Comparison of ENCODE assay signal across 1 cellular context in genomic region chr17:78289802-78290363, GRCh38.
TF ChIP-seq lines count a peak whose summit lies in the region.

No MANE protein-coding gene starts in this region.

TF ChIP-seq in GM12878, 131 proteins besides CTCF, POLR2A, EP300 and RAD21 (continued from another document and continues in another):
- TF ChIP-seq E4F1 (IDR thresholded peaks at IDR 0.05; ENCODE audit: borderline replicate concordance, partially characterized antibody) = peak; percentile 28
- TF ChIP-seq POLR2AphosphoS2 (IDR thresholded peaks at IDR 0.05; ENCODE audit: low read depth, low read length) = no peak
- TF ChIP-seq IRF4 (IDR thresholded peaks at IDR 0.05; ENCODE audit: low read depth, low read length) = peak; percentile 69; the same call in 1 of the 2 replicates
- TF ChIP-seq FOXM1 (IDR thresholded peaks at IDR 0.05; ENCODE audit: low read depth, low read length) = no peak; the same call in 1 of the 2 replicates
- TF ChIP-seq FOS (IDR thresholded peaks at IDR 0.05; ENCODE audit: borderline replicate concordance, extremely low read depth, insufficient read length) = no peak
- 0 out of 2 replicates have a peak, but pooled peaks have one; percentile 9 for TF ChIP-seq LARP7 (IDR thresholded peaks at IDR 0.05)
- 0 out of 2 replicates have a peak, but pooled peaks have one; percentile 54 for TF ChIP-seq YY1 (IDR thresholded peaks at IDR 0.05; ENCODE audit: low read depth, low read length)
- TF ChIP-seq RELA (IDR thresholded peaks at IDR 0.05; ENCODE audit: borderline replicate concordance, partially characterized antibody) = peak; percentile 84
- TF ChIP-seq IKZF1 (conservative IDR thresholded peaks at IDR 0.05) = peak; percentile 67
- no peak for TF ChIP-seq CBX5 (IDR thresholded peaks at IDR 0.05; ENCODE audit: low read depth)
- no peak for TF ChIP-seq REST (IDR thresholded peaks at IDR 0.05; ENCODE audit: low read depth, low read length)
- TF ChIP-seq HSF1 (IDR thresholded peaks at IDR 0.05; ENCODE audit: low read depth, low read length) = 0 out of 2 replicates have a peak, but pooled peaks have one; percentile 24
- TF ChIP-seq IKZF2 (IDR thresholded peaks at IDR 0.05) = peak; percentile 70 to 75; a peak in 3 of 4 replicates
- no peak for TF ChIP-seq MYC (IDR thresholded peaks at IDR 0.05; ENCODE audit: insufficient read depth, insufficient read length, insufficient replicate concordance, low read length, severe bottlenecking)
- TF ChIP-seq ZBTB4 (CRISPR knock-in tag; IDR thresholded peaks at IDR 0.05) = no peak
- no peak for TF ChIP-seq ESRRA (IDR thresholded peaks at IDR 0.05; ENCODE audit: low read length)
- TF ChIP-seq KAT2A (conservative IDR thresholded peaks at IDR 0.05; ENCODE audit: control insufficient read depth, low read depth, low read length) = no peak
- 0 out of 2 replicates have a peak, but pooled peaks have one; percentile 26 for TF ChIP-seq TCF3 (IDR thresholded peaks at IDR 0.05; ENCODE audit: borderline replicate concordance, insufficient read depth, low read depth, low read length)
- 0 out of 2 replicates have a peak, but pooled peaks have one; percentile 26 for TF ChIP-seq IRF3 (IDR thresholded peaks at IDR 0.05)
- TF ChIP-seq CUX1 (IDR thresholded peaks at IDR 0.05; ENCODE audit: insufficient replicate concordance, low read depth, low read length) = no peak
- peak; percentile 53 for TF ChIP-seq MTA2 (IDR thresholded peaks at IDR 0.05; ENCODE audit: low read depth)
- TF ChIP-seq SP1 (IDR thresholded peaks at IDR 0.05; ENCODE audit: low read depth, low read length) = no peak
- TF ChIP-seq ZBTB40 (IDR thresholded peaks at IDR 0.05; ENCODE audit: borderline replicate concordance) = no peak
- peak; percentile 94 for TF ChIP-seq MLLT1 (IDR thresholded peaks at IDR 0.05)
- TF ChIP-seq NR2F1 (conservative IDR thresholded peaks at IDR 0.05) = no peak; the same call in 1 of the 2 replicates
